In genomic region chr20:38170914-38171300, GRCh38 we compare ENCODE assay signal across 23 cellular contexts. TPM values are rescaled to one million over a fixed set of nuclear protein-coding genes. Genes with fewer than 3 reads are reported as not detected.
A peak's percentile ranks its signal among the peaks of the same experiment; 100 is the strongest.
DNase-seq lines count a peak whose midpoint lies in the region; ATAC-seq, FAIRE-seq and TF ChIP-seq lines count a peak whose summit lies in the region.
"Had no signal": no experiment of that assay in that cellular context is flagged by ENCODE, and none has a peak within 500 bp of the region (broad histone marks: within the 10 kb centered on the region; RNA-seq: fewer than 3 reads in every experiment).

No MANE protein-coding gene starts in this region.

- peak overlapping the region; percentile 33 for H3K9ac ChIP-seq in GM23248
- peak overlapping the region; percentile 48 for H3K9ac ChIP-seq in astrocyte (ENCODE audit: low read length)

- peak overlapping the region; percentile 55 for H2AFZ ChIP-seq in GM23248
- H2AFZ ChIP-seq in astrocyte (ENCODE audit: low read depth, low read length), result no peak overlapping the region

- H3K36me3 ChIP-seq in GM23248 (ENCODE audit: low read depth), result no peaks in the 10 kb centered on the region
- no peaks in the 10 kb centered on the region for H3K36me3 ChIP-seq in astrocyte (ENCODE audit: insufficient read depth, low read length)
- H3K36me3 ChIP-seq in left ventricle myocardium inferior, result no peaks in the 10 kb centered on the region
- H3K36me3 ChIP-seq in psoas muscle (ENCODE audit: insufficient read depth in 1 of 2, low read depth in 1 of 2), result no peaks in the 10 kb centered on the region
- H3K36me3 ChIP-seq: cardiac muscle cell, ovary had no signal

- H3K27ac ChIP-seq in GM23248 (peak overlapping the region; percentile 45), astrocyte (ENCODE audit: low read depth, low read length) (peak overlapping the region; percentile 61), left ventricle myocardium inferior (replicated peaks) (peak overlapping the region; percentile 66), psoas muscle (peak overlapping the region; percentile 36)
- H3K27ac ChIP-seq: cardiac muscle cell, ovary had no signal

- H3K4me3 Mint-ChIP-seq in astrocyte (ENCODE audit: unreplicated experiment), result no peak overlapping the region
- no peak overlapping the region for H3K4me3 Mint-ChIP-seq in activated naive CD4-positive, alpha-beta T cell treated with anti-CD3 and anti-CD28 coated beads for 36 hours
- H3K4me3 Mint-ChIP-seq: activated CD4-positive, alpha-beta memory T cell treated with anti-CD3 and anti-CD28 coated beads, Interleukin-2, amount 10 ng/mL, durations not matched to agents 7 days and 5 days; activated naive CD8-positive, alpha-beta T cell; activated T-cell treated with anti-CD3 and anti-CD28 coated beads, Interleukin-2, amount 50 U/mL, for 72 hours; CD8-positive, alpha-beta T cell; T-cell; type B pancreatic cell had no signal

- H3K27me3 ChIP-seq in GM23248 (replicated peaks; ENCODE audit: insufficient read depth) (no peaks in the 10 kb centered on the region), astrocyte (ENCODE audit: insufficient read depth, low read length) (no peaks in the 10 kb centered on the region), left ventricle myocardium inferior (ENCODE audit: low read depth) (no peaks in the 10 kb centered on the region), psoas muscle (ENCODE audit: insufficient read depth in 3 of 3, low read length in 2 of 3) (peaks cover 0 to 12% (median 0%) of the 10 kb centered on the region in 3 donors)
- H3K27me3 ChIP-seq: cardiac muscle cell, ovary had no signal

- peaks cover 52% of the 10 kb centered on the region for H3K4me1 ChIP-seq in GM23248 (ENCODE audit: insufficient read depth)
- peaks cover 58% of the 10 kb centered on the region for H3K4me1 ChIP-seq in astrocyte (ENCODE audit: insufficient read depth, low read length)
- peaks cover 26% of the 10 kb centered on the region for H3K4me1 ChIP-seq in left ventricle myocardium inferior
- peaks cover 7% of the 10 kb centered on the region for H3K4me1 ChIP-seq in psoas muscle

- H4K20me1 ChIP-seq in GM23248 (ENCODE audit: insufficient read depth), result no peaks in the 10 kb centered on the region
- H4K20me1 ChIP-seq in astrocyte (ENCODE audit: insufficient read depth, low read length), result no peaks in the 10 kb centered on the region

- H3K4me3 ChIP-seq in GM23248 (no peak overlapping the region), astrocyte (ENCODE audit: insufficient read depth, low read depth, low read length) (no peak overlapping the region), left ventricle myocardium inferior (no peak overlapping the region), psoas muscle (no peak overlapping the region)
- H3K4me3 ChIP-seq: cardiac muscle cell, ovary had no signal

- no peaks in the 10 kb centered on the region for H3K9me2 ChIP-seq in GM23248 (ENCODE audit: insufficient read depth)

- no peaks in the 10 kb centered on the region for H3K79me2 ChIP-seq in GM23248 (ENCODE audit: insufficient read depth)
- H3K79me2 ChIP-seq in astrocyte (ENCODE audit: insufficient read depth, low read length), result no peaks in the 10 kb centered on the region

- 26 to 49% methylated on average over 6 of the region's 6 CpGs for WGBS in GM23248 (ENCODE audit: low coverage in 1 of 2, low lambda C conversion rate in 2 of 2, missing lambda C conversion rate in 2 of 2), 2 experiments
- WGBS in psoas muscle, 3 donors, result 55 to 69% (median 61%) methylated on average over 6 of the region's 6 CpGs

- peaks cover 47% of the 10 kb centered on the region for H3K4me1 Mint-ChIP-seq in astrocyte (ENCODE audit: low read depth, unreplicated experiment)
- H3K4me1 Mint-ChIP-seq in activated naive CD4-positive, alpha-beta T cell treated with anti-CD3 and anti-CD28 coated beads for 36 hours (ENCODE audit: low read depth), result no peaks in the 10 kb centered on the region

- no peaks in the 10 kb centered on the region for H3K36me3 Mint-ChIP-seq in astrocyte (ENCODE audit: low read depth, unreplicated experiment)
- H3K36me3 Mint-ChIP-seq in activated naive CD4-positive, alpha-beta T cell treated with anti-CD3 and anti-CD28 coated beads for 36 hours (ENCODE audit: low read depth), result no peaks in the 10 kb centered on the region
- H3K36me3 Mint-ChIP-seq: activated naive CD8-positive, alpha-beta T cell; CD8-positive, alpha-beta T cell; T-cell; type B pancreatic cell had no signal

- no peak for FAIRE-seq in astrocyte (lab: Jason Lieb, UNC)
- FAIRE-seq: RCC 7860 had no signal

- no peaks in the 10 kb centered on the region for H3K9me3 Mint-ChIP-seq in astrocyte (ENCODE audit: unreplicated experiment)
- H3K9me3 Mint-ChIP-seq in activated naive CD4-positive, alpha-beta T cell treated with anti-CD3 and anti-CD28 coated beads for 36 hours, result no peaks in the 10 kb centered on the region
- H3K9me3 Mint-ChIP-seq: activated CD4-positive, alpha-beta memory T cell treated with anti-CD3 and anti-CD28 coated beads, Interleukin-2, amount 10 ng/mL, durations not matched to agents 7 days and 5 days; activated T-cell treated with anti-CD3 and anti-CD28 coated beads, Interleukin-2, amount 50 U/mL, for 72 hours; CD8-positive, alpha-beta T cell; T-cell; type B pancreatic cell had no signal

- no peaks in the 10 kb centered on the region for H3K27me3 Mint-ChIP-seq in astrocyte (ENCODE audit: low read depth, unreplicated experiment)
- peaks cover 10% of the 10 kb centered on the region for H3K27me3 Mint-ChIP-seq in activated naive CD4-positive, alpha-beta T cell treated with anti-CD3 and anti-CD28 coated beads for 36 hours (ENCODE audit: low read depth)

- H3F3A ChIP-seq in GM23248 (ENCODE audit: insufficient read depth), result peaks cover 61% of the 10 kb centered on the region

- CTCF ChIA-PET in activated naive CD4-positive, alpha-beta T cell treated with anti-CD3 and anti-CD28 coated beads for 36 hours (lab: Charles Lee), result no interaction called here

- no peak for ATAC-seq in psoas muscle
- no peak for ATAC-seq in GM21576 (IDR thresholded peaks at IDR 0.05; ENCODE audit: unreplicated experiment)
- ATAC-seq: activated T-cell treated with anti-CD3 and anti-CD28 coated beads, Interleukin-2, amount 50 U/mL, for 72 hours; CD8-positive, alpha-beta T cell; T-cell had no signal

- in situ Hi-C loops in GM23248 (cut with MboI), result no loop called here

- intact Hi-C loops in left ventricle myocardium inferior (cut with micrococcal nuclease), result no loop called here
- intact Hi-C loops in psoas muscle (cut with DNase I), result loop anchor here in 1 of 2 donors (5.0 kb wide), 1 partner anchor 46 kb away; no protein-coding TSS in a partner anchor
- intact Hi-C loops in activated naive CD4-positive, alpha-beta T cell treated with anti-CD3 and anti-CD28 coated beads for 36 hours (cut with micrococcal nuclease), result no loop called here

- H3K4me2 ChIP-seq in GM23248 (ENCODE audit: unreplicated experiment), result no peak overlapping the region
- peak overlapping the region; percentile 27 for H3K4me2 ChIP-seq in astrocyte (ENCODE audit: low read length)

- DNase-seq in GM23248, result peak; percentile 52
- no peak for DNase-seq in astrocyte (ENCODE audit: low read depth)
- DNase-seq in left ventricle myocardium inferior, result peak; percentile 42
- no peak for DNase-seq in psoas muscle
- no peak for DNase-seq in nucleus accumbens (lab: John Stamatoyannopoulos, UW)
- no peak for DNase-seq in activated naive CD4-positive, alpha-beta T cell treated with anti-CD3 and anti-CD28 coated beads for 36 hours
- DNase-seq in SW 1271 (lab: John Stamatoyannopoulos, UW), result no peak
- DNase-seq: activated CD4-positive, alpha-beta memory T cell treated with anti-CD3 and anti-CD28 coated beads, Interleukin-2, amount 10 ng/mL, durations not matched to agents 7 days and 5 days; activated T-cell treated with anti-CD3 and anti-CD28 coated beads, Interleukin-2, amount 50 U/mL, for 72 hours; CD8-positive, alpha-beta T cell; DMS79 treated with DMSO at 0.1 percent for 48 hours; GOT3; kidney glomerular epithelial cell; NCI-H1417; NCI-H2171; NCI-H774; ovary; T-cell had no signal

- H3K27ac Mint-ChIP-seq in astrocyte (ENCODE audit: unreplicated experiment), result no peak overlapping the region
- H3K27ac Mint-ChIP-seq in activated naive CD4-positive, alpha-beta T cell treated with anti-CD3 and anti-CD28 coated beads for 36 hours, result no peak overlapping the region
- H3K27ac Mint-ChIP-seq: activated CD4-positive, alpha-beta memory T cell treated with anti-CD3 and anti-CD28 coated beads, Interleukin-2, amount 10 ng/mL, durations not matched to agents 7 days and 5 days; activated naive CD8-positive, alpha-beta T cell; activated T-cell treated with anti-CD3 and anti-CD28 coated beads, Interleukin-2, amount 50 U/mL, for 72 hours; CD8-positive, alpha-beta T cell; T-cell had no signal

- no peak for TF ChIP-seq CTCF in astrocyte (IDR thresholded peaks at IDR 0.05; ENCODE audit: insufficient read depth, low read depth, low read length)
- TF ChIP-seq CTCF in left ventricle myocardium inferior (IDR thresholded peaks at IDR 0.05; ENCODE audit: borderline replicate concordance), result no peak
- no peak for TF ChIP-seq CTCF in psoas muscle (IDR thresholded peaks at IDR 0.05)

- no peaks in the 10 kb centered on the region for H3K9me3 ChIP-seq in GM23248 (ENCODE audit: low read depth)
- H3K9me3 ChIP-seq in astrocyte (ENCODE audit: insufficient read depth, low read depth, low read length), result no peaks in the 10 kb centered on the region
- no peaks in the 10 kb centered on the region for H3K9me3 ChIP-seq in left ventricle myocardium inferior (replicated peaks)
- no peaks in the 10 kb centered on the region for H3K9me3 ChIP-seq in psoas muscle
- H3K9me3 ChIP-seq: ovary had no signal

RNA-seq across cellular contexts. Expression of gene TGM2, which starts 5.8 kb away (rescaled TPM):
- 311 and 339 TPM in 2 replicates for total RNA-seq in GM23248 (2014; rRNA removed; shearing (Covaris generic))
- polyA plus RNA-seq in GM23248 (2016; fragmentation: Nextera tagmentation; extraction: Ambion mirVana), result 254 and 269 TPM in 2 replicates
- 48.2 and 98.9 TPM in 2 replicates for total RNA-seq in astrocyte
- 846 TPM for total RNA-seq in left ventricle myocardium inferior
- total RNA-seq in psoas muscle, result 100 to 1,000 TPM in 3 of 4 donors, 10 to 100 TPM in 1; 38.0 to 235 (median 134) TPM
- polyA plus RNA-seq in psoas muscle, result 100 to 1,000 TPM in 1 of 3 donors, 10 to 100 TPM in 2; 23.6 to 168 (median 57.4) TPM
- total RNA-seq in activated naive CD4-positive, alpha-beta T cell treated with anti-CD3 and anti-CD28 coated beads for 36 hours, result not detected
- total RNA-seq: CD8-positive, alpha-beta T cell had no signal

Comparison
In these comparisons a context has a peak if more than half of its experiments do, and no peak if none do; other contexts are left out.
1. DNase-seq: peak in GM23248 (single experiment) and left ventricle myocardium inferior (single experiment); none in astrocyte (single experiment), psoas muscle (0 of 2), nucleus accumbens (0 of 56), activated naive CD4-positive, alpha-beta T cell treated with anti-CD3 and anti-CD28 coated beads for 36 hours (single experiment) and SW 1271 (0 of 2).
2. RNA of gene TGM2, which starts 5.8 kb away (total RNA-seq): 846 TPM in left ventricle myocardium inferior (single experiment), 311 to 339 TPM in GM23248, 38.0 to 235 TPM in psoas muscle and 48.2 to 98.9 TPM in astrocyte; not detected in activated naive CD4-positive, alpha-beta T cell treated with anti-CD3 and anti-CD28 coated beads for 36 hours; every median in the first group is over 10 times any median in the second.
3. Peak in every context shown above with its lines, with median percentiles within 50 percentile points of each other: H3K27ac ChIP-seq.